Comparison of ENCODE assay signal across 1 cellular context in the genomic region with DNA sequence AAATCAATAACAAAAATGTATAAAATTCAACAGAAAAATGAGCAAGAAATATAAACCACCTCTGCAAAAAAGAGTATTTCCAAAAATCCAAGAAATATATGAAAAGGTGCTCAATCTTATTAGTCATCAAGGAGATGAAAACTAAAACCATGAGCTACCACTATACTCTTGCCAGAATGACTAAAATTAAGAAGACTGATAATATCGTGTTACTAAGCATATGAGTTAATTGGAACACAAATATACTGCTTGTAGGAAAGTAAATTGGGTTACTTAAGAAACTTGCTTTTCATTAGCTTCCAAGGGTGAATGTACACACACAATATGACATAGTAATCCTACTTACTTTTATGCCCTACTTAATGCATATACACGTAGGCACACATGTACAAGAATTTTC.
TF ChIP-seq lines count a peak whose summit lies in the region.

No MANE protein-coding gene starts in this region.

TF ChIP-seq in HCT116, 20 proteins besides CTCF, POLR2A, EP300 and RAD21 (continued from another document):
- TF ChIP-seq, protein P1, sequence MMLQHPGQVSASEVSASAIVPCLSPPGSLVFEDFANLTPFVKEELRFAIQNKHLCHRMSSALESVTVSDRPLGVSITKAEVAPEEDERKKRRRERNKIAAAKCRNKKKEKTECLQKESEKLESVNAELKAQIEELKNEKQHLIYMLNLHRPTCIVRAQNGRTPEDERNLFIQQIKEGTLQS (IDR thresholded peaks at IDR 0.05): no peak
- TF ChIP-seq POLR2AphosphoS5 (IDR thresholded peaks at IDR 0.05; ENCODE audit: low read depth, low read length) (no peak), CEBPB (IDR thresholded peaks at IDR 0.05; ENCODE audit: low read depth) (no peak), ZNF274 (IDR thresholded peaks at IDR 0.05; ENCODE audit: low read depth, low read length) (no peak), ELF1 (IDR thresholded peaks at IDR 0.05; ENCODE audit: borderline replicate concordance, low read depth) (no peak)
TF ChIP-seq in HCT116: peak in this region for 0.
